Comparison of ENCODE assay signal across 8 cellular contexts in the genomic region with DNA sequence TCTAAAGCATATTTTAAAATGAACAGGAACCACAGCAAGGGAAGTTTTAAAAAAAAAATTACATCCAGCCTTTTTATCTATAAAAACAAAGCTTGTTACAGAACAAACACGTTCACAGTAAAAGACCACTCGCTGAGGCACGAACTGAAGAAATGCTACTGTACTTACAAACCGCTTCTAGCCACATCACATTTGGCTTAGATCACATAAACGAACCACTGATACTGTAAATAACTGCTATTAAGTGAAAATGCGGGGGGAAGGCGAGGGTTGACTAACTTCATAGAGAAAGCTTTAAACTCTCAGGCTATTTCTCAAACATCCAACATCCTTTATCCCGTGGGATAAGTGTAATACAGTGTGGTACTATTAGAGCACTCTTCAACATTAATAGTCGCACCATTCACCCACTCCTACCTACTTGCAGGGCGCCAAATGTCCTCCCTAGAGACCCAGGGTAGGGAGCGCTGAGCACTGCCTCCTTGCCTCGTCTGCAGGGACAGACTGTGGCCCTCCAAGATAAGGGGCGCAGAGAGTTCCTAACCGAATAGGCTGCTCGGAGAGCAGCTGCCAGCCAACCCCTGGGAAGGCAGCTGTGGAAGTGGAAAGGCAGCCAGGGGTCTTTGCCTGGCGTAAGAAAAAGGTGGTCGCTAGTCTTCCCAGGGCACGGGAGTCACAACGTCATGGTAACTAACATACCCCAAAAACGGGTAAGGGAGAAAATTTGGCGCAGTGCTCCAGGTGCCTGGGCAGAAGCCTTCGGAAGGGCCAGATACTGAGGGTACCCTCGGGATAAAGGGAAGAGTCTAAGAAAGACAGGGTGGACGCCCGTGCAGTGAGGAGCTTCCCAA. TPM values are rescaled to one million over a fixed set of nuclear protein-coding genes. Genes with fewer than 3 reads are reported as not detected.
DNase-seq lines count a peak whose midpoint lies in the region; ATAC-seq, FAIRE-seq and TF ChIP-seq lines count a peak whose summit lies in the region.

No MANE protein-coding gene starts in this region.

- no peaks in the 10 kb centered on the region for H3K27me3 Mint-ChIP-seq in CD4-positive, alpha-beta memory T cell

- H3K9me3 ChIP-seq in CD4-positive, alpha-beta memory T cell (ENCODE audit: control insufficient read depth in 1 of 2, low read length in 2 of 2) = no peaks in the 10 kb centered on the region
- H3K9me3 ChIP-seq in left lung = no peaks in the 10 kb centered on the region

- H3K9me3 Mint-ChIP-seq in CD4-positive, alpha-beta memory T cell = peaks cover 0 to 3% (median 0%) of the 10 kb centered on the region in 8 donors

- intact Hi-C loops in CD4-positive, alpha-beta memory T cell (cut with micrococcal nuclease) = loop anchor here (1.0 to 2.0 kb wide), 3 partner anchors 7 to 69 kb away; no protein-coding TSS in a partner anchor
- intact Hi-C loops in left lung (cut with DNase I) = no loop called here

- peaks cover 16 to 23% of the 10 kb centered on the region in 2 donors for H3K36me3 Mint-ChIP-seq in CD4-positive, alpha-beta memory T cell

- CTCF ChIA-PET in CD4-positive, alpha-beta memory T cell (lab: Charles Lee; ENCODE audit: partially characterized antibody) = interaction anchor here (0.7 to 6.3 kb wide), 17 partner anchors 8 to 201 kb away, joined by 3 to 64 read pairs (median 5); partner anchors contain the start of gene WIPF1

- peaks cover 40 to 82% (median 55%) of the 10 kb centered on the region in 4 donors for H3K4me1 Mint-ChIP-seq in CD4-positive, alpha-beta memory T cell

- no peaks in the 10 kb centered on the region for H3K27me3 ChIP-seq in CD4-positive, alpha-beta memory T cell (ENCODE audit: insufficient read depth, low read length)
- no peaks in the 10 kb centered on the region for H3K27me3 ChIP-seq in left lung

- DNase-seq in CD4-positive, alpha-beta memory T cell = peak; percentile 15 to 47 (median 28)
- DNase-seq in T-helper 1 cell = peak in 3 of 5 donors; percentile 7 to 32 (median 28)
- DNase-seq in cerebellum (ENCODE audit: low spot score) = peak; percentile 13
- DNase-seq in left lung = peak in 1 of 2 donors; percentile 41
- DNase-seq in stimulated activated naive CD4-positive, alpha-beta T cell (lab: John Stamatoyannopoulos, UW) = peak in 4 of 6 experiments; percentile 10 to 49 (median 34)
- DNase-seq in D721Med (ENCODE audit: insufficient read length, low spot score) = no peak

- H3K27ac Mint-ChIP-seq in CD4-positive, alpha-beta memory T cell = peak overlapping the region; percentile 91 to 97 (median 96)

- peaks cover 63% of the 10 kb centered on the region for H3K4me1 ChIP-seq in CD4-positive, alpha-beta memory T cell (ENCODE audit: insufficient read depth, low read length)
- H3K4me1 ChIP-seq in left lung = peaks cover 0 to 14% of the 10 kb centered on the region in 2 donors

- POLR2A ChIA-PET in CD4-positive, alpha-beta memory T cell (lab: Charles Lee; ENCODE audit: partially characterized antibody) = interaction anchor here (0.9 to 6.7 kb wide), 18 partner anchors 8 to 527 kb away, joined by 3 to 63 read pairs (median 4); partner anchors contain the start of gene WIPF1

- H3K4me3 ChIP-seq in CD4-positive, alpha-beta memory T cell (ENCODE audit: low read length in 2 of 2) = peak overlapping the region; percentile 77 to 97
- peak overlapping the region; percentile 92 to 97 for H3K4me3 ChIP-seq in left lung

- ATAC-seq in GM19438 (IDR thresholded peaks at IDR 0.05; ENCODE audit: low read depth, unreplicated experiment) (peak; percentile 51), HG03571 (IDR thresholded peaks at IDR 0.05; ENCODE audit: unreplicated experiment) (peak; percentile 27), left lung (peak; percentile 15)

- H3K27ac ChIP-seq in CD4-positive, alpha-beta memory T cell (ENCODE audit: low read depth, low read length) = peak overlapping the region; percentile 81
- peak overlapping the region; percentile 43 to 57 for H3K27ac ChIP-seq in left lung

- H3K4me3 Mint-ChIP-seq in CD4-positive, alpha-beta memory T cell = peak overlapping the region; percentile 97 to 100 (median 98)

- TF ChIP-seq CTCF in left lung (IDR thresholded peaks at IDR 0.05) = no peak
- TF ChIP-seq CTCF in D721Med (IDR thresholded peaks at IDR 0.05; ENCODE audit: insufficient read depth, missing control alignments) = no peak

- H3K36me3 ChIP-seq in CD4-positive, alpha-beta memory T cell (ENCODE audit: insufficient read depth, low read length) = peaks cover 6% of the 10 kb centered on the region
- H3K36me3 ChIP-seq in left lung = peaks cover 0 to 3% of the 10 kb centered on the region in 2 donors

- no peak for FAIRE-seq in D721Med (lab: Jason Lieb, UNC)

RNA-seq across cellular contexts. Expression of gene GPR155, which starts 0.8 kb away (rescaled TPM):
- total RNA-seq in CD4-positive, alpha-beta memory T cell = 10 to 100 TPM; 18.2 to 20.4 TPM
- 10 to 100 TPM in 1 of 2 donors, 1 to 10 TPM in 1; 7.5 to 10.6 TPM for polyA plus RNA-seq in CD4-positive, alpha-beta memory T cell
- total RNA-seq in cerebellum = 13.5 TPM
- total RNA-seq in left lung = 1 to 10 TPM; 3.6 to 6.9 TPM
